1 cellular context compared by ENCODE assay signal in the genomic region with DNA sequence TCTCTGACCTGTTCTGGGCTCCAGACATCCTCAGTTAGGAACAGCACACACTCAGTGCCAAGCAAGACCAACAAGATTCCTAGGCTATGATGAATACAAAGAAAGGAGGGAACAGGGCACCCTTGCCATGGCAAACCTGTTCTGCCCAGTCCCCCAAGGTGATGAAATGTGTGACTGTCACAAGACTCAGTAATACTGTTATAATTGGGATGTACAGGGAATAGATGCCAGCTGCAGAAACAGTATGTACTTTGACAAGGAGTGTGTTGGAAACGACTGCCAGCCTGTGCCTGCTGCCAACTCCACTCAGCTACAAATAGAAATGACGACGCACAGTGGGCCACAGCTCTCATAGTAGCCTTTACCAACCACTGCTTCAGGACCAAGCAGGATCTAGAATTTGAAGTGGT.
TF ChIP-seq lines count a peak whose summit lies in the region.

No MANE protein-coding gene starts in this region.

TF ChIP-seq in HCT116, 20 proteins besides CTCF, POLR2A, EP300 and RAD21 (continued from another document):
- TF ChIP-seq, protein P1, sequence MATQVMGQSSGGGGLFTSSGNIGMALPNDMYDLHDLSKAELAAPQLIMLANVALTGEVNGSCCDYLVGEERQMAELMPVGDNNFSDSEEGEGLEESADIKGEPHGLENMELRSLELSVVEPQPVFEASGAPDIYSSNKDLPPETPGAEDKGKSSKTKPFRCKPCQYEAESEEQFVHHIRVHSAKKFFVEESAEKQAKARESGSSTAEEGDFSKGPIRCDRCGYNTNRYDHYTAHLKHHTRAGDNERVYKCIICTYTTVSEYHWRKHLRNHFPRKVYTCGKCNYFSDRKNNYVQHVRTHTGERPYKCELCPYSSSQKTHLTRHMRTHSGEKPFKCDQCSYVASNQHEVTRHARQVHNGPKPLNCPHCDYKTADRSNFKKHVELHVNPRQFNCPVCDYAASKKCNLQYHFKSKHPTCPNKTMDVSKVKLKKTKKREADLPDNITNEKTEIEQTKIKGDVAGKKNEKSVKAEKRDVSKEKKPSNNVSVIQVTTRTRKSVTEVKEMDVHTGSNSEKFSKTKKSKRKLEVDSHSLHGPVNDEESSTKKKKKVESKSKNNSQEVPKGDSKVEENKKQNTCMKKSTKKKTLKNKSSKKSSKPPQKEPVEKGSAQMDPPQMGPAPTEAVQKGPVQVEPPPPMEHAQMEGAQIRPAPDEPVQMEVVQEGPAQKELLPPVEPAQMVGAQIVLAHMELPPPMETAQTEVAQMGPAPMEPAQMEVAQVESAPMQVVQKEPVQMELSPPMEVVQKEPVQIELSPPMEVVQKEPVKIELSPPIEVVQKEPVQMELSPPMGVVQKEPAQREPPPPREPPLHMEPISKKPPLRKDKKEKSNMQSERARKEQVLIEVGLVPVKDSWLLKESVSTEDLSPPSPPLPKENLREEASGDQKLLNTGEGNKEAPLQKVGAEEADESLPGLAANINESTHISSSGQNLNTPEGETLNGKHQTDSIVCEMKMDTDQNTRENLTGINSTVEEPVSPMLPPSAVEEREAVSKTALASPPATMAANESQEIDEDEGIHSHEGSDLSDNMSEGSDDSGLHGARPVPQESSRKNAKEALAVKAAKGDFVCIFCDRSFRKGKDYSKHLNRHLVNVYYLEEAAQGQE (IDR thresholded peaks at IDR 0.05; ENCODE audit: low read depth) = no peak
